ENCODE assay signal across 9 cellular contexts in genomic region chr5:58462154-58462553, GRCh38. TPM values are rescaled to one million over a fixed set of nuclear protein-coding genes. Genes with fewer than 3 reads are reported as not detected.
DNase-seq lines count a peak whose midpoint lies in the region; ATAC-seq, FAIRE-seq and TF ChIP-seq lines count a peak whose summit lies in the region.
"Had no signal": no experiment of that assay in that cellular context is flagged by ENCODE, and none has a peak within 500 bp of the region (broad histone marks: within the 10 kb centered on the region; RNA-seq: fewer than 3 reads in every experiment).

No MANE protein-coding gene starts in this region.

- H3K9me3 ChIP-seq in Panc1 (ENCODE audit: control insufficient read depth, insufficient read depth, low read depth, low read length) (no peaks in the 10 kb centered on the region), small intestine (ENCODE audit: control insufficient read depth, low read depth) (no peaks in the 10 kb centered on the region)

- no peaks in the 10 kb centered on the region for H3K27me3 ChIP-seq in Panc1 (ENCODE audit: control insufficient read depth, insufficient read depth, low read length)
- no peaks in the 10 kb centered on the region for H3K27me3 ChIP-seq in small intestine (ENCODE audit: control insufficient read depth in 2 of 2, insufficient read depth in 2 of 2, low read length in 2 of 2)
- no peaks in the 10 kb centered on the region for H3K27me3 ChIP-seq in dorsolateral prefrontal cortex

- in situ Hi-C loops in Panc1 (cut with HindIII; ENCODE audit: low pct_unique_long_range_greater_than_20kb, low sequenced_read_pairs), result loop anchor here (25.0 kb wide), 1 partner anchor 975 kb away; the partner anchor contains the start of gene ACTBL2

- WGBS in small intestine, 3 donors, result 9 to 64% (median 37%) methylated on average over 3 of the region's 3 CpGs

- H3K4me3 ChIP-seq in Panc1 (ENCODE audit: low read depth in 2 of 2, low read length in 2 of 2) (no peak overlapping the region), small intestine (ENCODE audit: low read depth in 1 of 2, low read length in 2 of 2) (peak overlapping the region in 1 of 2 donors; percentile 7), dorsolateral prefrontal cortex (no peak overlapping the region)

- POLR2A ChIA-PET in Panc1 (lab: Charles Lee), result no interaction called here

- no peak for ATAC-seq in Panc1
- peak; percentile 35 for ATAC-seq in esophagus mucosa

- no TSS peak for BruUV-seq in Panc1 (replicated peaks; lab: Mats Ljungman, UMichigan)

- peaks cover 18% of the 10 kb centered on the region for H3K36me3 ChIP-seq in Panc1 (ENCODE audit: control insufficient read depth, insufficient read depth, low read length)
- no peaks in the 10 kb centered on the region for H3K36me3 ChIP-seq in small intestine (ENCODE audit: control insufficient read depth in 2 of 2, insufficient read depth in 2 of 2, low read length in 2 of 2)

- peaks cover 16% of the 10 kb centered on the region for H3K4me1 ChIP-seq in Panc1 (ENCODE audit: control insufficient read depth, insufficient read depth, low read length)
- no peaks in the 10 kb centered on the region for H3K4me1 ChIP-seq in small intestine (ENCODE audit: control insufficient read depth in 2 of 2, insufficient read depth in 1 of 2, low read depth in 1 of 2, low read length in 1 of 2)

- FAIRE-seq in small intestine (lab: Jason Lieb, UNC), result peak; percentile 49

- TF ChIP-seq CTCF in Panc1 (IDR thresholded peaks at IDR 0.05) (no peak), dorsolateral prefrontal cortex (IDR thresholded peaks at IDR 0.05 in 54 of 56, conservative IDR thresholded peaks at IDR 0.05 in 2 of 56; ENCODE audit: low read depth in 1 of 56, partially characterized antibody in 56 of 56) (no peak)

- DNase-seq in NCI-H1105 treated with DMSO at 0.1 percent for 48 hours (lab: John Stamatoyannopoulos, UW) (peak; percentile 10), NCI-H1105 (lab: John Stamatoyannopoulos, UW) (no peak), Panc1 (ENCODE audit: low read depth, low spot score) (no peak), small intestine (peak; percentile 95), dorsolateral prefrontal cortex (no peak), HK-2 (ENCODE audit: unreplicated experiment) (no peak), ureter (ENCODE audit: low spot score) (no peak)

- CTCF ChIA-PET in Panc1 (lab: Charles Lee), result no interaction called here

- H3K27ac ChIP-seq in Panc1 (ENCODE audit: low read length), result peak overlapping the region; percentile 97
- peak overlapping the region in 1 of 2 donors; percentile 55 for H3K27ac ChIP-seq in small intestine (ENCODE audit: low read depth in 1 of 2, low read length in 1 of 2)
- peak overlapping the region in 27 of 59 donors; percentile 2 to 98 (median 29) for H3K27ac ChIP-seq in dorsolateral prefrontal cortex

- intact Hi-C loops in Panc1 (cut with micrococcal nuclease; ENCODE audit: unreplicated experiment) (no loop called here), dorsolateral prefrontal cortex (cut with DNase I) (loop anchor here (1.0 to 10.0 kb wide), 4 partner anchors 575 to 1557 kb away; partner anchors contain the start of gene SETD9 (in 1 of the 2))

RNA-seq across cellular contexts. Expression of gene PLK2, which starts 2.3 kb away (rescaled TPM):
- total RNA-seq in Panc1 (2021; ENCODE audit: unreplicated experiment), result 258 TPM
- polyA plus RNA-seq in Panc1 (2012; ENCODE audit: insufficient read length), result 326 TPM
- total RNA-seq in esophagus mucosa, result 90.7 TPM
- 10 to 100 TPM in 1 of 3 donors, 1 to 10 TPM in 2; 5.8 to 10.3 (median 9.1) TPM for polyA plus RNA-seq in small intestine
- 100 to 1,000 TPM in 87 of 120 experiments, 10 to 100 TPM in 33; 28.8 to 210 (median 124) TPM for total RNA-seq in dorsolateral prefrontal cortex
- total RNA-seq in ureter, result 74.5 TPM

RNA-seq across cellular contexts. Expression of gene GAPT, which starts 29.1 kb away (rescaled TPM):
- total RNA-seq in Panc1 (2021; ENCODE audit: unreplicated experiment) (not detected), esophagus mucosa (0.40 TPM), dorsolateral prefrontal cortex (1 to 10 TPM in 37 of 120 experiments, under 1 TPM in 56, not detected in 27; 0.13 to 3.9 (median 0.82) TPM), ureter (0.44 TPM)
- not detected for polyA plus RNA-seq in Panc1 (2012; ENCODE audit: insufficient read length)
- polyA plus RNA-seq in small intestine, result 1 to 10 TPM in 1 of 3 donors, under 1 TPM in 1, not detected in 1; 0.46 to 5.1 TPM
- total RNA-seq: A172 had no signal

Comparison
In these comparisons a context has a peak if more than half of its experiments do, and no peak if none do; other contexts are left out.
1. DNase-seq: peak in NCI-H1105 treated with DMSO at 0.1 percent for 48 hours (single experiment) and small intestine (single experiment); none in NCI-H1105 (single experiment), Panc1 (single experiment), dorsolateral prefrontal cortex (0 of 10), HK-2 (single experiment) and ureter (single experiment).